In genomic region chr13:36324881-36325280, GRCh38 we compare ENCODE assay signal across 1 cellular context. TPM values are rescaled to one million over a fixed set of nuclear protein-coding genes. Genes with fewer than 3 reads are reported as not detected.
"Had no signal": no experiment of that assay in that cellular context is flagged by ENCODE, and none has a peak within 500 bp of the region (broad histone marks: within the 10 kb centered on the region; RNA-seq: fewer than 3 reads in every experiment).

No MANE protein-coding gene starts in this region.

RNA-seq across cellular contexts. Expression of gene SPART, which starts 21.3 kb away (rescaled TPM):
- total RNA-seq: HT-29 had no signal

RNA-seq across cellular contexts. Expression of gene CCDC169, which starts 27.3 kb away (rescaled TPM):
- total RNA-seq: HT-29 had no signal
